ENCODE assay signal across 16 cellular contexts in genomic region chr7:84524714-84525694, GRCh38.
DNase-seq lines count a peak whose midpoint lies in the region; ATAC-seq and TF ChIP-seq lines count a peak whose summit lies in the region.
"Had no signal": no experiment of that assay in that cellular context is flagged by ENCODE, and none has a peak within 500 bp of the region (broad histone marks: within the 10 kb centered on the region; RNA-seq: fewer than 3 reads in every experiment).

No MANE protein-coding gene starts in this region.

- ATAC-seq in stimulated activated naive CD8-positive, alpha-beta T cell treated with anti-CD3 and anti-CD28 coated beads, Interleukin-15, Interleukin-2, amounts not matched to agents 100 U/mL and 50 U/mL, for 24 hours, result no peak
- ATAC-seq in GM18861 (IDR thresholded peaks at IDR 0.05; ENCODE audit: unreplicated experiment), result no peak
- ATAC-seq in GM18520 (IDR thresholded peaks at IDR 0.05; ENCODE audit: unreplicated experiment), result no peak
- ATAC-seq: WTC11 had no signal

- H3K27me3 Mint-ChIP-seq in mesothelial cell of epicardium (ENCODE audit: low read depth), result no peaks in the 10 kb centered on the region
- H3K27me3 Mint-ChIP-seq: activated T-cell treated with anti-CD3 and anti-CD28 coated beads, Interleukin-2, amount 50 U/mL, for 24 hours had no signal

- no peak for TF ChIP-seq CTCF in mesothelial cell of epicardium (IDR thresholded peaks at IDR 0.05; ENCODE audit: unreplicated experiment)

- peaks cover 9% of the 10 kb centered on the region for H3K9me3 Mint-ChIP-seq in mesothelial cell of epicardium

- H3K4me1 Mint-ChIP-seq in mesothelial cell of epicardium, result peaks cover 17% of the 10 kb centered on the region
- H3K4me1 Mint-ChIP-seq: immature natural killer cell, nephron had no signal

- DNase-seq in AG08396 (ENCODE audit: low spot score), result peak; percentile 21
- peak; percentile 73 for DNase-seq in M059J (ENCODE audit: low read depth)
- peak; percentile 67 for DNase-seq in dermis blood vessel endothelial cell
- no peak for DNase-seq in mesothelial cell of epicardium (ENCODE audit: low spot score in 2 of 2, unreplicated experiment in 2 of 2)
- DNase-seq in epidermal melanocyte (ENCODE audit: insufficient read length, low spot score), result no peak
- no peak for DNase-seq in stimulated activated naive CD8-positive, alpha-beta T cell treated with anti-CD3 and anti-CD28 coated beads, Interleukin-15, Interleukin-2, amounts not matched to agents 100 U/mL and 50 U/mL, for 24 hours
- DNase-seq: activated T-cell treated with anti-CD3 and anti-CD28 coated beads, Interleukin-2, amount 50 U/mL, for 24 hours; amniotic stem cell; GF-D8; immature natural killer cell; NCI-H1436; SIG-M5 had no signal

- H3K36me3 Mint-ChIP-seq in mesothelial cell of epicardium, result no peaks in the 10 kb centered on the region
- H3K36me3 Mint-ChIP-seq: immature natural killer cell had no signal

- no peak overlapping the region for H3K4me3 Mint-ChIP-seq in mesothelial cell of epicardium
- H3K4me3 Mint-ChIP-seq: activated T-cell treated with anti-CD3 and anti-CD28 coated beads, Interleukin-2, amount 50 U/mL, for 24 hours; immature natural killer cell; nephron; WTC11 had no signal

- peak overlapping the region; percentile 30 for H3K27ac Mint-ChIP-seq in mesothelial cell of epicardium
- H3K27ac Mint-ChIP-seq: activated T-cell treated with anti-CD3 and anti-CD28 coated beads, Interleukin-2, amount 50 U/mL, for 24 hours; immature natural killer cell; nephron; WTC11 had no signal

Comparison
In these comparisons a context has a peak if more than half of its experiments do, and no peak if none do; other contexts are left out.
1. DNase-seq: peak in AG08396 (single experiment), M059J (single experiment) and dermis blood vessel endothelial cell (single experiment); none in mesothelial cell of epicardium (0 of 2), epidermal melanocyte (single experiment) and stimulated activated naive CD8-positive, alpha-beta T cell treated with anti-CD3 and anti-CD28 coated beads, Interleukin-15, Interleukin-2, amounts not matched to agents 100 U/mL and 50 U/mL, for 24 hours (single experiment).